In genomic region chr6:133951881-133952814, GRCh38 we compare ENCODE assay signal across 8 cellular contexts. TPM values are rescaled to one million over a fixed set of nuclear protein-coding genes. Genes with fewer than 3 reads are reported as not detected.
DNase-seq lines count a peak whose midpoint lies in the region; ATAC-seq, FAIRE-seq and TF ChIP-seq lines count a peak whose summit lies in the region.

No MANE protein-coding gene starts in this region.

- DNase-seq in DMS114 treated with DMSO at 0.1 percent for 48 hours (lab: John Stamatoyannopoulos, UW; ENCODE audit: unreplicated experiment) = peak; percentile 9
- DNase-seq in HPDE6-E6E7 (ENCODE audit: extremely low spot score) = peak; percentile 63
- peak; percentile 61 for DNase-seq in RCC 7860 (ENCODE audit: low spot score)
- peak; percentile 26 for DNase-seq in activated effector memory CD4-positive, alpha-beta T cell treated with Interleukin-2 at 50 U/mL for 16 hours
- peak; percentile 82 for DNase-seq in fibroblast of the aortic adventitia (ENCODE audit: low read depth)

- TF ChIP-seq CTCF in fibroblast of the aortic adventitia (IDR thresholded peaks at IDR 0.05; ENCODE audit: insufficient read depth, low read length) (peak; percentile 54), nephron (IDR thresholded peaks at IDR 0.05; ENCODE audit: unreplicated experiment in 3 of 3) (peak; percentile 38 to 58 (median 55))

- H3K9me3 Mint-ChIP-seq in nephron = no peaks in the 10 kb centered on the region

- FAIRE-seq in RCC 7860 (lab: Jason Lieb, UNC) = peak; percentile 62

- H3K27ac ChIP-seq in temporal lobe (ENCODE audit: low read depth, low read length) = peak overlapping the region; percentile 81

- H3K4me1 Mint-ChIP-seq in nephron = peaks cover 27% of the 10 kb centered on the region

- no peaks in the 10 kb centered on the region for H3K36me3 Mint-ChIP-seq in nephron (ENCODE audit: low read depth)

- peak overlapping the region; percentile 98 to 99 (median 99) for H3K27ac Mint-ChIP-seq in nephron

- no peaks in the 10 kb centered on the region for H3K27me3 Mint-ChIP-seq in nephron (ENCODE audit: low read depth)

- peak; percentile 40 for ATAC-seq in GM19468 (IDR thresholded peaks at IDR 0.05; ENCODE audit: extremely low read depth, unreplicated experiment)

- peak overlapping the region; percentile 94 to 97 (median 96) for H3K4me3 Mint-ChIP-seq in nephron

- peak overlapping the region; percentile 95 for H3K4me3 ChIP-seq in fibroblast of the aortic adventitia (ENCODE audit: low read depth, low read length)

RNA-seq across cellular contexts. Expression of gene TBPL1, which starts 0.9 kb away (rescaled TPM):
- total RNA-seq in fibroblast of the aortic adventitia (ENCODE audit: low replicate concordance) (10.9 and 30.2 TPM in 2 replicates), temporal lobe (30.0 TPM)

Comparison
In these comparisons a context has a peak if more than half of its experiments do, and no peak if none do; other contexts are left out.
1. Peak in every context shown above with its lines: DNase-seq, ATAC-seq, H3K4me3 ChIP-seq and H3K27ac ChIP-seq.
2. DNase-seq: peak in every context shown above with its lines; median percentile 82 in fibroblast of the aortic adventitia; 63 in HPDE6-E6E7; 61 in RCC 7860; 26 in activated effector memory CD4-positive, alpha-beta T cell treated with Interleukin-2 at 50 U/mL for 16 hours; 9 in DMS114 treated with DMSO at 0.1 percent for 48 hours.